ENCODE assay signal across 8 cellular contexts in genomic region chr5:90529234-90529938, GRCh38. TPM values are rescaled to one million over a fixed set of nuclear protein-coding genes. Genes with fewer than 3 reads are reported as not detected.
DNase-seq lines count a peak whose midpoint lies in the region; ATAC-seq and TF ChIP-seq lines count a peak whose summit lies in the region.

Gene LYSMD3, minus strand, starts transcription at chr5:90529584. Its CDS starts 4,295 bp downstream, at chr5:90525289.

- no peaks in the 10 kb centered on the region for H3K9me3 Mint-ChIP-seq in activated CD4-positive, alpha-beta T cell treated with anti-CD3 and anti-CD28 coated beads for 36 hours (ENCODE audit: low read depth)

- TF ChIP-seq CTCF in choroid plexus epithelial cell (conservative IDR thresholded peaks at IDR 0.05; ENCODE audit: low read depth, low read length), result no peak

- peaks cover 27% of the 10 kb centered on the region for H3K4me1 Mint-ChIP-seq in activated CD4-positive, alpha-beta T cell treated with anti-CD3 and anti-CD28 coated beads for 36 hours

- peak within 1 kb of the TSS; percentile 94 for H3K4me3 ChIP-seq in choroid plexus epithelial cell (ENCODE audit: low read depth, low read length)

- POLR2A ChIA-PET in activated CD4-positive, alpha-beta T cell treated with anti-CD3 and anti-CD28 coated beads for 36 hours (lab: Charles Lee), result interaction anchor here (1.0 to 1.1 kb wide), 2 partner anchors 55 to 119 kb away, joined by 3 to 4 read pairs; partner anchors contain the start of genes CETN3, MBLAC2 and POLR3G

- peak within 1 kb of the TSS; percentile 95 for H3K27ac Mint-ChIP-seq in activated CD4-positive, alpha-beta T cell treated with anti-CD3 and anti-CD28 coated beads for 36 hours

- intact Hi-C loops in activated CD4-positive, alpha-beta T cell treated with anti-CD3 and anti-CD28 coated beads for 36 hours (cut with DNase I, micrococcal nuclease), result loop anchor here (1.0 to 5.0 kb wide), 3 partner anchors 55 to 853 kb away; partner anchors contain the start of genes MBLAC2 (in 2 of the 2), POLR3G (in 2 of the 2) and ARRDC3 (in 1 of the 2)

- H3K36me3 Mint-ChIP-seq in activated CD4-positive, alpha-beta T cell treated with anti-CD3 and anti-CD28 coated beads for 36 hours (ENCODE audit: low read depth), result peaks cover 14% of the 10 kb centered on the region

- DNase-seq in AG20443 (ENCODE audit: low spot score) (peak; percentile 100), NCI-H510A treated with DMSO at 0.1 percent for 48 hours (lab: John Stamatoyannopoulos, UW) (peak; percentile 75), choroid plexus epithelial cell (ENCODE audit: low read depth) (peak; percentile 98), kidney tubule cell (ENCODE audit: low spot score) (peak; percentile 98)
- peak; percentile 97 for DNase-seq in activated CD4-positive, alpha-beta T cell treated with anti-CD3 and anti-CD28 coated beads for 36 hours
- peak; percentile 89 to 95 (median 91) for DNase-seq in stimulated activated CD4-positive, alpha-beta T cell treated with anti-CD3 and anti-CD28 coated beads, Interleukin-1b, Interleukin-23, amount 100 ng/mL, for 24 hours (ENCODE audit: low read depth in 4 of 4, low spot score in 1 of 4)

- H3K27me3 Mint-ChIP-seq in activated CD4-positive, alpha-beta T cell treated with anti-CD3 and anti-CD28 coated beads for 36 hours, result peaks cover 7% of the 10 kb centered on the region

- peak within 1 kb of the TSS; percentile 85 for H3K4me3 Mint-ChIP-seq in activated CD4-positive, alpha-beta T cell treated with anti-CD3 and anti-CD28 coated beads for 36 hours

- CTCF ChIA-PET in activated CD4-positive, alpha-beta T cell treated with anti-CD3 and anti-CD28 coated beads for 36 hours (lab: Charles Lee), result interaction anchor here (0.6 to 2.0 kb wide), 11 partner anchors 31 to 912 kb away, joined by 3 to 18 read pairs (median 3); partner anchors contain the start of genes CETN3, MBLAC2 and POLR3G

- ATAC-seq in GM19043 (IDR thresholded peaks at IDR 0.05; ENCODE audit: low read depth, unreplicated experiment) (peak; percentile 87), HG03378 (IDR thresholded peaks at IDR 0.05; ENCODE audit: unreplicated experiment) (peak; percentile 86)
- ATAC-seq in activated CD4-positive, alpha-beta T cell treated with anti-CD3 and anti-CD28 coated beads for 36 hours, result peak; percentile 94

RNA-seq across cellular contexts. Expression of gene LYSMD3, which starts in this region (rescaled TPM):
- total RNA-seq in activated CD4-positive, alpha-beta T cell treated with anti-CD3 and anti-CD28 coated beads for 36 hours, result 10 to 100 TPM; 11.6 to 12.5 TPM

Comparison
In these comparisons a context has a peak if more than half of its experiments do, and no peak if none do; other contexts are left out.
1. Peak in every context shown above with its lines: DNase-seq, ATAC-seq and H3K4me3 ChIP-seq.